In genomic region chr9:69485466-69485865, GRCh38 we compare ENCODE assay signal across 18 cellular contexts.
"Had no signal": no experiment of that assay in that cellular context is flagged by ENCODE, and none has a peak within 500 bp of the region (broad histone marks: within the 10 kb centered on the region; RNA-seq: fewer than 3 reads in every experiment).

No MANE protein-coding gene starts in this region.

- ATAC-seq: left lung, psoas muscle, upper lobe of right lung had no signal

- H3K4me3 Mint-ChIP-seq: activated CD4-positive, alpha-beta T cell treated with anti-CD3 and anti-CD28 coated beads, Interleukin-2, amount 10 ng/mL, durations not matched to agents 24 days and 14 days; central memory CD8-positive, alpha-beta T cell; dendritic cell treated with granulocyte-macrophage colony-stimulating factor and Interleukin-4, amounts not matched to agents 40 ng/mL and 50 ng/mL, for 4 days; memory B cell; nephron; stimulated activated naive CD8-positive, alpha-beta T cell treated with anti-CD3 and anti-CD28 coated beads, Interleukin-15, Interleukin-2, amounts not matched to agents 100 ng/mL and 50 ng/mL, for 24 hours; WTC11 had no signal

- H3K27ac ChIP-seq: adrenal gland, left lung, psoas muscle, upper lobe of right lung had no signal

- H3K4me1 Mint-ChIP-seq: activated CD4-positive, alpha-beta T cell treated with anti-CD3 and anti-CD28 coated beads, Interleukin-2, amount 10 ng/mL, durations not matched to agents 24 days and 14 days; central memory CD8-positive, alpha-beta T cell; memory B cell; nephron had no signal

- H3K4me3 ChIP-seq: adrenal gland, left lung, psoas muscle, upper lobe of right lung had no signal

- H3K27me3 Mint-ChIP-seq: central memory CD8-positive, alpha-beta T cell; dendritic cell treated with granulocyte-macrophage colony-stimulating factor and Interleukin-4, amounts not matched to agents 40 ng/mL and 50 ng/mL, for 4 days; stimulated activated naive CD8-positive, alpha-beta T cell treated with anti-CD3 and anti-CD28 coated beads, Interleukin-15, Interleukin-2, amounts not matched to agents 100 ng/mL and 50 ng/mL, for 24 hours had no signal

- H3K27ac Mint-ChIP-seq: activated CD4-positive, alpha-beta T cell treated with anti-CD3 and anti-CD28 coated beads, Interleukin-2, amount 10 ng/mL, durations not matched to agents 24 days and 14 days; activated T-helper 2 cell treated with anti-CD3 and anti-CD28 coated beads, Interferon-gamma antibody, Interleukin-2, Interleukin-4, amounts not matched to agents 10 μg/mL and 5 μg/mL and 100 μg/mL, durations not matched to agents 14 hours and 24 hours and 36 hours; dendritic cell treated with granulocyte-macrophage colony-stimulating factor and Interleukin-4, amounts not matched to agents 40 ng/mL and 50 ng/mL, for 4 days; memory B cell; nephron; stimulated activated naive CD8-positive, alpha-beta T cell treated with anti-CD3 and anti-CD28 coated beads, Interleukin-15, Interleukin-2, amounts not matched to agents 100 ng/mL and 50 ng/mL, for 24 hours; WTC11 had no signal

- H3K4me1 ChIP-seq: adrenal gland, left lung, upper lobe of right lung had no signal

- H3K9me3 ChIP-seq: adrenal gland, psoas muscle, upper lobe of right lung had no signal

- H3K36me3 Mint-ChIP-seq: memory B cell had no signal

- H3K27me3 ChIP-seq: adrenal gland, left lung, upper lobe of right lung had no signal

- H3K9me3 Mint-ChIP-seq: activated T-helper 2 cell treated with anti-CD3 and anti-CD28 coated beads, Interferon-gamma antibody, Interleukin-2, Interleukin-4, amounts not matched to agents 10 μg/mL and 5 μg/mL and 100 μg/mL, durations not matched to agents 14 hours and 24 hours and 36 hours; dendritic cell treated with granulocyte-macrophage colony-stimulating factor and Interleukin-4, amounts not matched to agents 40 ng/mL and 50 ng/mL, for 4 days; stimulated activated naive CD8-positive, alpha-beta T cell treated with anti-CD3 and anti-CD28 coated beads, Interleukin-15, Interleukin-2, amounts not matched to agents 100 ng/mL and 50 ng/mL, for 24 hours had no signal

- H3K36me3 ChIP-seq: adrenal gland, left lung, upper lobe of right lung had no signal

- DNase-seq: activated CD4-positive, alpha-beta T cell treated with anti-CD3 and anti-CD28 coated beads, Interleukin-2, amount 10 ng/mL, durations not matched to agents 24 days and 14 days; activated naive CD4-positive, alpha-beta T cell treated with anti-CD3 and anti-CD28 coated beads, Interleukin-2, amount 50 U/mL, for 16 hours; activated T-cell treated with anti-CD3 and anti-CD28 coated beads for 4 hours; adrenal gland; glutamatergic neuron; left lung; occipital lobe; psoas muscle; stimulated activated CD4-positive, alpha-beta T cell treated with anti-CD3 and anti-CD28 coated beads, Interleukin-4, amount 100 ng/mL, for 1 hour; stimulated activated CD8-positive, alpha-beta memory T cell treated with anti-CD3 and anti-CD28 coated beads, Interleukin-4, amount 100 ng/mL, for 48 hours; upper lobe of right lung had no signal
